In the genomic region with DNA sequence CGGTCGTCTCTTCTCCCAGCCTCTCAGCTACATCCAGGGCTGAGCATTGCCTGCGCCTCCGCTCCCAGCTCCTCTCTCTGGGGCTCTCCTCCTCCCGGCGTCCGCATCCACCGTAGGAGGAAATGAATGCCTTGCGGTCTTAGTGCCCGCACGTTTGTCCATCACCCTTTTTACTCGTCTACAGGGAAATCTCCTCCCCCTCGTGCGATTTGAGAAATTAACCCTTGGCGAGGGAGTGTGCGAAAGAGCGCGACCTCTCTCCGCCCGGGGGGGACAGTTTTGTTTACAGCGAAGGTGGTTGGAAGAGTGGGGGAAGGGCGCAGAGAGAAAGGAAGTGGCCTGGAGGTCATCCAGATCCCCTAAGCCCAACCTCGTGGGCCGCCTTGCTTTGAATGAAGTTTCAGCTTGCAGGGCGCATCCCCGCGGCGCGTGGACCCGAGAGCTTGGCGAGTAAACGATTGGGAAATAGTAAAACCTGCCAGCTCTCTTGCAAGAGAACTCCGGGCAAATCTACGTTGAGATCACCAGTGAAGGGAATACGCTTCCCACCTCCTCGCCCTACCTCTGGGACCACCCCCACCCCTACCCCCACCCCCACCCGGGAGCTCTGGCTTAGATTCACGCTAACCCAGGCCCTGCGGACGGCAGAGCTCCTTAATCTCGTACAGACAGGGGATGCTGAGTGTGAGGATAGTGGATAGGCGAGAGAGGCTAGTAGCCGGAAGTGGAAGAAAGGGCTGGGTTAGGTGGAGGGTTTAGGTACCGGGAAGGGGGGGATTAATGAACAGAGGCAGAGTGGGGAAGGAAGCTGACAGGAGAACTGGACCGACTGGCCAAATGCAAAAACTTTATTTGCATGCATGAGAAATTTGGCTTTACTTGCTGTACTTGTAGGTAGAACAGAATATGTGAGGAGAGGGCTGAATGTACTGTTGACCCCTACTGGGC, we compare ENCODE assay signal across 1 cellular context.
TF ChIP-seq lines count a peak whose summit lies in the region.

A gene with protein sequence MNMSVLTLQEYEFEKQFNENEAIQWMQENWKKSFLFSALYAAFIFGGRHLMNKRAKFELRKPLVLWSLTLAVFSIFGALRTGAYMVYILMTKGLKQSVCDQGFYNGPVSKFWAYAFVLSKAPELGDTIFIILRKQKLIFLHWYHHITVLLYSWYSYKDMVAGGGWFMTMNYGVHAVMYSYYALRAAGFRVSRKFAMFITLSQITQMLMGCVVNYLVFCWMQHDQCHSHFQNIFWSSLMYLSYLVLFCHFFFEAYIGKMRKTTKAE (minus strand): TSS at position 144 of the 948 bp plus-strand sequence. CDS start 280 bp downstream, outside the sequence.

TF ChIP-seq in HepG2, 621 proteins besides CTCF, POLR2A, EP300 and RAD21 (continued from another document and continues in another):
- TF ChIP-seq, protein P1, sequence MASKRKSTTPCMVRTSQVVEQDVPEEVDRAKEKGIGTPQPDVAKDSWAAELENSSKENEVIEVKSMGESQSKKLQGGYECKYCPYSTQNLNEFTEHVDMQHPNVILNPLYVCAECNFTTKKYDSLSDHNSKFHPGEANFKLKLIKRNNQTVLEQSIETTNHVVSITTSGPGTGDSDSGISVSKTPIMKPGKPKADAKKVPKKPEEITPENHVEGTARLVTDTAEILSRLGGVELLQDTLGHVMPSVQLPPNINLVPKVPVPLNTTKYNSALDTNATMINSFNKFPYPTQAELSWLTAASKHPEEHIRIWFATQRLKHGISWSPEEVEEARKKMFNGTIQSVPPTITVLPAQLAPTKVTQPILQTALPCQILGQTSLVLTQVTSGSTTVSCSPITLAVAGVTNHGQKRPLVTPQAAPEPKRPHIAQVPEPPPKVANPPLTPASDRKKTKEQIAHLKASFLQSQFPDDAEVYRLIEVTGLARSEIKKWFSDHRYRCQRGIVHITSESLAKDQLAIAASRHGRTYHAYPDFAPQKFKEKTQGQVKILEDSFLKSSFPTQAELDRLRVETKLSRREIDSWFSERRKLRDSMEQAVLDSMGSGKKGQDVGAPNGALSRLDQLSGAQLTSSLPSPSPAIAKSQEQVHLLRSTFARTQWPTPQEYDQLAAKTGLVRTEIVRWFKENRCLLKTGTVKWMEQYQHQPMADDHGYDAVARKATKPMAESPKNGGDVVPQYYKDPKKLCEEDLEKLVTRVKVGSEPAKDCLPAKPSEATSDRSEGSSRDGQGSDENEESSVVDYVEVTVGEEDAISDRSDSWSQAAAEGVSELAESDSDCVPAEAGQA (IDR thresholded peaks at IDR 0.05; ENCODE audit: low read depth): no peak
- TF ChIP-seq, protein P1 (CRISPR knock-in tag; IDR thresholded peaks at IDR 0.05; ENCODE audit: borderline replicate concordance): no peak
- TF ChIP-seq TEAD3 (CRISPR knock-in tag; optimal IDR thresholded peaks at IDR 0.05; ENCODE audit: borderline replicate concordance): no peak
- TF ChIP-seq KAT7 (CRISPR knock-in tag; IDR thresholded peaks at IDR 0.05; ENCODE audit: borderline replicate concordance): no peak
- TF ChIP-seq, protein P2, sequence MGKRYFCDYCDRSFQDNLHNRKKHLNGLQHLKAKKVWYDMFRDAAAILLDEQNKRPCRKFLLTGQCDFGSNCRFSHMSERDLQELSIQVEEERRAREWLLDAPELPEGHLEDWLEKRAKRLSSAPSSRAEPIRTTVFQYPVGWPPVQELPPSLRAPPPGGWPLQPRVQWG (CRISPR knock-in tag; IDR thresholded peaks at IDR 0.05; ENCODE audit: borderline replicate concordance, low read depth): no peak
- peak; percentile 54; the same call in 1 of the 2 replicates for TF ChIP-seq DPF2 (CRISPR knock-in tag; IDR thresholded peaks at IDR 0.05; ENCODE audit: borderline replicate concordance, low read depth)
- TF ChIP-seq HCFC1 (IDR thresholded peaks at IDR 0.05; ENCODE audit: low read depth, low read length): 0 out of 2 replicates have a peak, but pooled peaks have one; percentile 4
- peak; percentile 87; the same call in 1 of the 2 replicates for TF ChIP-seq ZBTB20 (CRISPR knock-in tag; IDR thresholded peaks at IDR 0.05; ENCODE audit: borderline replicate concordance, low read depth)
- no peak for TF ChIP-seq MAZ (IDR thresholded peaks at IDR 0.05; ENCODE audit: borderline replicate concordance, low read depth, low read length)
- peak; percentile 77; the same call in 1 of the 2 replicates for TF ChIP-seq MAZ (CRISPR knock-in tag; IDR thresholded peaks at IDR 0.05; ENCODE audit: low read depth)
- TF ChIP-seq NR2F1 (CRISPR knock-in tag; IDR thresholded peaks at IDR 0.05): peak; percentile 90 to 92
- no peak for TF ChIP-seq U2AF2 (IDR thresholded peaks at IDR 0.05; ENCODE audit: low read depth, low read length)
- peak; percentile 18 for TF ChIP-seq SKI (IDR thresholded peaks at IDR 0.05; ENCODE audit: partially characterized antibody)
- no peak for TF ChIP-seq ZNF251 (CRISPR knock-in tag; IDR thresholded peaks at IDR 0.05)
- TF ChIP-seq PHB2 (IDR thresholded peaks at IDR 0.05; ENCODE audit: partially characterized antibody): no peak
- no peak for TF ChIP-seq JARID2 (CRISPR knock-in tag; IDR thresholded peaks at IDR 0.05; ENCODE audit: insufficient replicate concordance)
- TF ChIP-seq XRCC5 (optimal IDR thresholded peaks at IDR 0.05; ENCODE audit: low read length): no peak
- TF ChIP-seq, protein P3, sequence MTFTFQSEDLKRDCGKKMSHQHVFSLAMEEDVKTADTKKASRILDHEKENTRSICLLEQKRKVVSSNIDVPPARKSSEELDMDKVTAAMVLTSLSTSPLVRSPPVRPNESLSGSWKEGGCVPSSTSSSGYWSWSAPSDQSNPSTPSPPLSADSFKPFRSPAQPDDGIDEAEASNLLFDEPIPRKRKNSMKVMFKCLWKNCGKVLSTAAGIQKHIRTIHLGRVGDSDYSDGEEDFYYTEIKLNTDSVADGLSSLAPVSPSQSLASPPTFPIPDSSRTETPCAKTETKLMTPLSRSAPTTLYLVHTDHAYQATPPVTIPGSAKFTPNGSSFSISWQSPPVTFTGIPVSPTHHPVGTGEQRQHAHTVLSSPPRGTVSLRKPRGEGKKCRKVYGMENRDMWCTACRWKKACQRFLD (CRISPR knock-in tag; IDR thresholded peaks at IDR 0.05; ENCODE audit: borderline replicate concordance): no peak
- TF ChIP-seq ZKSCAN8 (CRISPR knock-in tag; IDR thresholded peaks at IDR 0.05; ENCODE audit: borderline replicate concordance): peak; percentile 22; the same call in 1 of the 2 replicates
- no peak for TF ChIP-seq PCBP2 (optimal IDR thresholded peaks at IDR 0.05; ENCODE audit: low read depth, low read length, poor library complexity, severe bottlenecking)
- TF ChIP-seq TBL1XR1 (IDR thresholded peaks at IDR 0.05; ENCODE audit: borderline replicate concordance, low read length, partially characterized antibody): no peak
- peak; percentile 61 for TF ChIP-seq HNF4A (CRISPR knock-in tag; IDR thresholded peaks at IDR 0.05)
- TF ChIP-seq, protein P4, sequence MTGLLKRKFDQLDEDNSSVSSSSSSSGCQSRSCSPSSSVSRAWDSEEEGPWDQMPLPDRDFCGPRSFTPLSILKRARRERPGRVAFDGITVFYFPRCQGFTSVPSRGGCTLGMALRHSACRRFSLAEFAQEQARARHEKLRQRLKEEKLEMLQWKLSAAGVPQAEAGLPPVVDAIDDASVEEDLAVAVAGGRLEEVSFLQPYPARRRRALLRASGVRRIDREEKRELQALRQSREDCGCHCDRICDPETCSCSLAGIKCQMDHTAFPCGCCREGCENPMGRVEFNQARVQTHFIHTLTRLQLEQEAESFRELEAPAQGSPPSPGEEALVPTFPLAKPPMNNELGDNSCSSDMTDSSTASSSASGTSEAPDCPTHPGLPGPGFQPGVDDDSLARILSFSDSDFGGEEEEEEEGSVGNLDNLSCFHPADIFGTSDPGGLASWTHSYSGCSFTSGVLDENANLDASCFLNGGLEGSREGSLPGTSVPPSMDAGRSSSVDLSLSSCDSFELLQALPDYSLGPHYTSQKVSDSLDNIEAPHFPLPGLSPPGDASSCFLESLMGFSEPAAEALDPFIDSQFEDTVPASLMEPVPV (CRISPR knock-in tag; IDR thresholded peaks at IDR 0.05): no peak
- TF ChIP-seq RELA (CRISPR knock-in tag; IDR thresholded peaks at IDR 0.05): no peak
- TF ChIP-seq ZNF558 (CRISPR knock-in tag; IDR thresholded peaks at IDR 0.05; ENCODE audit: borderline replicate concordance): peak; percentile 64
- no peak for TF ChIP-seq RBM39 (IDR thresholded peaks at IDR 0.05; ENCODE audit: low read depth, low read length, poor library complexity, severe bottlenecking)
- no peak for TF ChIP-seq ETV6 (CRISPR knock-in tag; conservative IDR thresholded peaks at IDR 0.05)
- TF ChIP-seq KLF13 (CRISPR knock-in tag; IDR thresholded peaks at IDR 0.05): no peak
- TF ChIP-seq ZNF569 (CRISPR knock-in tag; IDR thresholded peaks at IDR 0.05; ENCODE audit: borderline replicate concordance): no peak
- no peak for TF ChIP-seq ZNF598 (CRISPR knock-in tag; IDR thresholded peaks at IDR 0.05; ENCODE audit: borderline replicate concordance)
- no peak for TF ChIP-seq MAFK (conservative IDR thresholded peaks at IDR 0.05 in 1 of 2, IDR thresholded peaks at IDR 0.05 in 1 of 2; ENCODE audit: low read length in 2 of 2)
- no peak for TF ChIP-seq SIN3B (IDR thresholded peaks at IDR 0.05; ENCODE audit: low read length)
- TF ChIP-seq, protein P5, sequence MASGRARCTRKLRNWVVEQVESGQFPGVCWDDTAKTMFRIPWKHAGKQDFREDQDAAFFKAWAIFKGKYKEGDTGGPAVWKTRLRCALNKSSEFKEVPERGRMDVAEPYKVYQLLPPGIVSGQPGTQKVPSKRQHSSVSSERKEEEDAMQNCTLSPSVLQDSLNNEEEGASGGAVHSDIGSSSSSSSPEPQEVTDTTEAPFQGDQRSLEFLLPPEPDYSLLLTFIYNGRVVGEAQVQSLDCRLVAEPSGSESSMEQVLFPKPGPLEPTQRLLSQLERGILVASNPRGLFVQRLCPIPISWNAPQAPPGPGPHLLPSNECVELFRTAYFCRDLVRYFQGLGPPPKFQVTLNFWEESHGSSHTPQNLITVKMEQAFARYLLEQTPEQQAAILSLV (CRISPR knock-in tag; IDR thresholded peaks at IDR 0.05; ENCODE audit: borderline replicate concordance): peak; percentile 65; the same call in 1 of the 2 replicates
- TF ChIP-seq THYN1 (CRISPR knock-in tag; IDR thresholded peaks at IDR 0.05; ENCODE audit: borderline replicate concordance, low read depth): no peak
- no peak for TF ChIP-seq FIP1L1 (IDR thresholded peaks at IDR 0.05; ENCODE audit: borderline replicate concordance, insufficient read depth, low read depth, low read length)
- no peak for TF ChIP-seq ZNF253 (CRISPR knock-in tag; IDR thresholded peaks at IDR 0.05; ENCODE audit: borderline replicate concordance)
- no peak for TF ChIP-seq ZFP82 (CRISPR knock-in tag; IDR thresholded peaks at IDR 0.05; ENCODE audit: borderline replicate concordance)
- TF ChIP-seq HDAC6 (IDR thresholded peaks at IDR 0.05; ENCODE audit: low read depth, low read length): no peak
- TF ChIP-seq ZNF367 (CRISPR knock-in tag; IDR thresholded peaks at IDR 0.05; ENCODE audit: borderline replicate concordance): no peak
- TF ChIP-seq, protein P6, sequence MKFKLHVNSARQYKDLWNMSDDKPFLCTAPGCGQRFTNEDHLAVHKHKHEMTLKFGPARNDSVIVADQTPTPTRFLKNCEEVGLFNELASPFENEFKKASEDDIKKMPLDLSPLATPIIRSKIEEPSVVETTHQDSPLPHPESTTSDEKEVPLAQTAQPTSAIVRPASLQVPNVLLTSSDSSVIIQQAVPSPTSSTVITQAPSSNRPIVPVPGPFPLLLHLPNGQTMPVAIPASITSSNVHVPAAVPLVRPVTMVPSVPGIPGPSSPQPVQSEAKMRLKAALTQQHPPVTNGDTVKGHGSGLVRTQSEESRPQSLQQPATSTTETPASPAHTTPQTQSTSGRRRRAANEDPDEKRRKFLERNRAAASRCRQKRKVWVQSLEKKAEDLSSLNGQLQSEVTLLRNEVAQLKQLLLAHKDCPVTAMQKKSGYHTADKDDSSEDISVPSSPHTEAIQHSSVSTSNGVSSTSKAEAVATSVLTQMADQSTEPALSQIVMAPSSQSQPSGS (CRISPR knock-in tag; IDR thresholded peaks at IDR 0.05): peak; percentile 34; the same call in 1 of the 2 replicates
- TF ChIP-seq SMAD1 (CRISPR knock-in tag; IDR thresholded peaks at IDR 0.05; ENCODE audit: borderline replicate concordance, low read depth): no peak
- TF ChIP-seq MTA3 (CRISPR knock-in tag; IDR thresholded peaks at IDR 0.05): no peak
- no peak for TF ChIP-seq TBP (CRISPR knock-in tag; IDR thresholded peaks at IDR 0.05)
- no peak for TF ChIP-seq SYNCRIP (IDR thresholded peaks at IDR 0.05; ENCODE audit: insufficient read depth, low read depth, low read length)
- TF ChIP-seq, protein P7, sequence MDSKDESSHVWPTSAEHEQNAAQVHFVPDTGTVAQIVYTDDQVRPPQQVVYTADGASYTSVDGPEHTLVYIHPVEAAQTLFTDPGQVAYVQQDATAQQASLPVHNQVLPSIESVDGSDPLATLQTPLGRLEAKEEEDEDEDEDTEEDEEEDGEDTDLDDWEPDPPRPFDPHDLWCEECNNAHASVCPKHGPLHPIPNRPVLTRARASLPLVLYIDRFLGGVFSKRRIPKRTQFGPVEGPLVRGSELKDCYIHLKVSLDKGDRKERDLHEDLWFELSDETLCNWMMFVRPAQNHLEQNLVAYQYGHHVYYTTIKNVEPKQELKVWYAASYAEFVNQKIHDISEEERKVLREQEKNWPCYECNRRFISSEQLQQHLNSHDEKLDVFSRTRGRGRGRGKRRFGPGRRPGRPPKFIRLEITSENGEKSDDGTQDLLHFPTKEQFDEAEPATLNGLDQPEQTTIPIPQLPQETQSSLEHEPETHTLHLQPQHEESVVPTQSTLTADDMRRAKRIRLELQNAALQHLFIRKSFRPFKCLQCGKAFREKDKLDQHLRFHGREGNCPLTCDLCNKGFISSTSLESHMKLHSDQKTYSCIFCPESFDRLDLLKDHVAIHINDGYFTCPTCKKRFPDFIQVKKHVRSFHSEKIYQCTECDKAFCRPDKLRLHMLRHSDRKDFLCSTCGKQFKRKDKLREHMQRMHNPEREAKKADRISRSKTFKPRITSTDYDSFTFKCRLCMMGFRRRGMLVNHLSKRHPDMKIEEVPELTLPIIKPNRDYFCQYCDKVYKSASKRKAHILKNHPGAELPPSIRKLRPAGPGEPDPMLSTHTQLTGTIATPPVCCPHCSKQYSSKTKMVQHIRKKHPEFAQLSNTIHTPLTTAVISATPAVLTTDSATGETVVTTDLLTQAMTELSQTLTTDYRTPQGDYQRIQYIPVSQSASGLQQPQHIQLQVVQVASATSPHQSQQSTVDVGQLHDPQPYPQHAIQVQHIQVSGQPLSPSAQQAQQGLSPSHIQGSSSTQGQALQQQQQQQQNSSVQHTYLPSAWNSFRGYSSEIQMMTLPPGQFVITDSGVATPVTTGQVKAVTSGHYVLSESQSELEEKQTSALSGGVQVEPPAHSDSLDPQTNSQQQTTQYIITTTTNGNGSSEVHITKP (CRISPR knock-in tag; IDR thresholded peaks at IDR 0.05; ENCODE audit: low read depth): peak; percentile 91
